In genomic region chr7:98877692-98878364, GRCh38 we compare ENCODE assay signal across 9 cellular contexts. TPM values are rescaled to one million over a fixed set of nuclear protein-coding genes. Genes with fewer than 3 reads are reported as not detected.
DNase-seq lines count a peak whose midpoint lies in the region; ATAC-seq, FAIRE-seq and TF ChIP-seq lines count a peak whose summit lies in the region.
"Had no signal": no experiment of that assay in that cellular context is flagged by ENCODE, and none has a peak within 500 bp of the region (broad histone marks: within the 10 kb centered on the region; RNA-seq: fewer than 3 reads in every experiment).

No MANE protein-coding gene starts in this region.

- no peaks in the 10 kb centered on the region for H3K4me1 ChIP-seq in RWPE2 (ENCODE audit: insufficient read depth, poor library complexity, severe bottlenecking)

- peak overlapping the region; percentile 54 for H3K27ac ChIP-seq in RWPE2 (ENCODE audit: poor library complexity, severe bottlenecking)

- H3K9me3 ChIP-seq in RWPE2 (ENCODE audit: severe bottlenecking): no peaks in the 10 kb centered on the region

- peak overlapping the region; percentile 83 for H3K4me3 ChIP-seq in GM06990 (replicated peaks; ENCODE audit: low read depth, low read length)
- H3K4me3 ChIP-seq in RWPE2 (ENCODE audit: severe bottlenecking): peak overlapping the region; percentile 99
- peak overlapping the region; percentile 94 for H3K4me3 ChIP-seq in fibroblast of pulmonary artery (replicated peaks; ENCODE audit: low read depth, low read length)

- no peak for FAIRE-seq in H54 (lab: Jason Lieb, UNC)

- TF ChIP-seq CTCF in GM06990 (IDR thresholded peaks at IDR 0.05; ENCODE audit: insufficient read depth, low read length, poor library complexity, severe bottlenecking) (no peak), RWPE2 (IDR thresholded peaks at IDR 0.05; ENCODE audit: poor library complexity, severe bottlenecking) (no peak), fibroblast of pulmonary artery (IDR thresholded peaks at IDR 0.05; ENCODE audit: low read length, missing control alignments) (no peak), progenitor cell of endocrine pancreas (IDR thresholded peaks at IDR 0.05; ENCODE audit: unreplicated experiment) (no peak), GM20000 (IDR thresholded peaks at IDR 0.05; ENCODE audit: extremely low read depth, missing control alignments) (no peak)

- no peaks in the 10 kb centered on the region for H3K9me3 Mint-ChIP-seq in progenitor cell of endocrine pancreas (ENCODE audit: low read depth)

- H3K27ac Mint-ChIP-seq in progenitor cell of endocrine pancreas: peak overlapping the region; percentile 87

- TF ChIP-seq POLR2A in H54 (IDR thresholded peaks at IDR 0.05; ENCODE audit: low read depth, low read length): no peak

- peak overlapping the region; percentile 68 for H3K4me3 Mint-ChIP-seq in progenitor cell of endocrine pancreas (ENCODE audit: low read depth)

- H3K36me3 ChIP-seq in GM06990 (ENCODE audit: control insufficient read depth, insufficient read depth, low read length) (peaks cover 2% of the 10 kb centered on the region; the same call in 1 of the 2 replicates), RWPE2 (ENCODE audit: low read depth) (peaks cover 25% of the 10 kb centered on the region)

- H3K27me3 ChIP-seq in GM06990 (replicated peaks; ENCODE audit: control insufficient read depth, insufficient read depth, low read length) (no peaks in the 10 kb centered on the region), RWPE2 (ENCODE audit: insufficient read depth, poor library complexity, severe bottlenecking) (no peaks in the 10 kb centered on the region)

- ATAC-seq in RWPE2 (ENCODE audit: low read depth): no peak; the same call in 1 of the 3 replicates

- H3K4me1 Mint-ChIP-seq in progenitor cell of endocrine pancreas (ENCODE audit: low read depth): peaks cover 9% of the 10 kb centered on the region

- DNase-seq in GM06990 (ENCODE audit: extremely low read depth, insufficient read length) (no peak), RWPE2 (ENCODE audit: low spot score) (no peak), fibroblast of pulmonary artery (ENCODE audit: low read depth) (no peak), progenitor cell of endocrine pancreas (ENCODE audit: low spot score, unreplicated experiment) (no peak), NCI-H2171 (lab: John Stamatoyannopoulos, UW) (no peak), GM20000 (ENCODE audit: low spot score) (no peak), NCI-H2081 treated with DMSO at 0.1 percent for 48 hours (lab: John Stamatoyannopoulos, UW) (no peak), H54 (ENCODE audit: insufficient read length, low spot score) (no peak)

- H3K36me3 Mint-ChIP-seq in progenitor cell of endocrine pancreas (ENCODE audit: insufficient read depth): peaks cover 5% of the 10 kb centered on the region

- H3K27me3 Mint-ChIP-seq in progenitor cell of endocrine pancreas: peaks cover 6% of the 10 kb centered on the region

RNA-seq across cellular contexts. Expression of gene TRRAP, which starts 0.5 kb away (rescaled TPM):
- total RNA-seq in progenitor cell of endocrine pancreas: 75.1 and 75.8 TPM in 2 replicates

RNA-seq across cellular contexts. Expression of gene TMEM130, which starts 8.0 kb away (rescaled TPM):
- total RNA-seq in progenitor cell of endocrine pancreas: 0.20 and 0.60 TPM in 2 replicates
- total RNA-seq: glomerular endothelial cell had no signal
